In the genomic region with DNA sequence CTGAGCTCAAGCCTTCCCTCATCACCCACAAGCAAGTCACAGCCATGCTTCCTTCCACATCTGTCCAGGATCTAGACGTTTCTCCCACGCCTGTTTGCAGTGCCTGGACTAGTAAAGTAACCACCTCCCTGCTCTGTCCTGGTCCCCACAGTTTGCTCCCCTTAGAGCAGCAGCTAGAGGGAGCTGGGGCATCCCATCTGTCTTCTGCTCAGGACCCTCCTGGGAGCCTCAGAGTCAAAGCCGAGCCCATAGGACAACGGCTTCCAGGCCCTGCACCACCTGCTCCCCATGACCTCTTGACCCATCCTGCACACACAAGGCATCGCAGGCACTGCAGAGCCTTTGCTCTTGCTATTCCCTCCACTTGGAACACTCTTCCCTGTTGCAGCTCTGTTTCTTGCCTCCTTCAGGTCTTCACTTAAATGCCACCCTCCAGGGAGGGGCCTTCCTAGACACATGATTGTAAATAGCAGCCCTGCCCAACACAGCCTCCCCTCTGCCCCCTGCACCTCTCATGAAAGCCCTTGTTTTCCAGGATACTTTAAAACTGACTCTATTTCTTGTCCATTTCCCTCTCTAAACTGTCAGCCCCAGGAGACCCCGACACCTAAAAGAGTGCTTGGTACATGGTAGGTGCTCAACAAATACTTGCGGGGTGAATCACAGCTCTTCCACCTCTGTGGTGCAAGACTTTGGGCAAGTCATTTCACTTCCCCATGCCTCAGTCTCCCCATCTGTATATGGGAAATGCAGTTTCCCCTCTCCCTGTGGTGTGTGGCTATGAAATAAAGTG, we compare ENCODE assay signal across 19 cellular contexts. TPM values are rescaled to one million over a fixed set of nuclear protein-coding genes. Genes with fewer than 3 reads are reported as not detected.
DNase-seq lines count a peak whose midpoint lies in the region; ATAC-seq, FAIRE-seq and TF ChIP-seq lines count a peak whose summit lies in the region.
"Had no signal": no experiment of that assay in that cellular context is flagged by ENCODE, and none has a peak within 500 bp of the region (broad histone marks: within the 10 kb centered on the region; RNA-seq: fewer than 3 reads in every experiment).

No MANE protein-coding gene starts in this region.

- WGBS in SK-N-SH (ENCODE audit: low lambda C conversion rate): 68% methylated on average over 6 of the region's 7 CpGs

- no peak overlapping the region for H3K9ac ChIP-seq in BLaER1 treated with 17β-estradiol and CSF1 and Interleukin-3, amounts not matched to agents 10 nM and 100 nM
- H3K9ac ChIP-seq in SK-N-SH: no peak overlapping the region

- CTCF ChIA-PET in SK-N-SH (lab: Yijun Ruan, JAX): interaction anchor here (1.2 to 1.7 kb wide), 6 partner anchors 11 to 262 kb away, joined by 3 to 7 read pairs (median 4); no protein-coding TSS in a partner anchor

- intact Hi-C loops in left ventricle myocardium superior (cut with micrococcal nuclease): no loop called here

- DNase-seq in GM23338 (ENCODE audit: low spot score) (peak; percentile 41), brain microvascular endothelial cell (no peak), nephron progenitor cell (no peak), RCC 7860 (ENCODE audit: low spot score) (no peak), SK-N-SH (no peak), left ventricle myocardium superior (no peak)
- DNase-seq: activated B cell treated with CpG ODN at 0.5 μM for 24 hours; activated naive CD4-positive, alpha-beta T cell treated with anti-CD3 and anti-CD28 coated beads for 36 hours; mesenchymal stem cell; NCI-H510A; ovary; PC-3; stimulated activated naive CD8-positive, alpha-beta T cell treated with anti-CD3 and anti-CD28 coated beads, Interleukin-15, amount 100 ng/mL, for 72 hours; SW 1271 had no signal

- H3F3A ChIP-seq in GM23338 (replicated peaks; ENCODE audit: low read depth) (0 out of 2 replicates have a peak, but pooled peaks cover 5% of the 10 kb centered on the region), SK-N-SH (replicated peaks; ENCODE audit: insufficient read depth) (no peaks in the 10 kb centered on the region)

- peak in 1 of 2 experiments; percentile 31; a peak in 1 of 4 replicates for TF ChIP-seq CTCF in GM23338 (conservative IDR thresholded peaks at IDR 0.05; ENCODE audit: low read depth in 2 of 2)
- TF ChIP-seq CTCF in brain microvascular endothelial cell (IDR thresholded peaks at IDR 0.05; ENCODE audit: low read depth, low read length, missing control alignments): peak; percentile 15
- TF ChIP-seq CTCF in nephron progenitor cell (IDR thresholded peaks at IDR 0.05): no peak
- no peak for TF ChIP-seq CTCF in SK-N-SH (IDR thresholded peaks at IDR 0.05)

- H3K4me1 Mint-ChIP-seq in GM23338 (peaks cover 5% of the 10 kb centered on the region; the same call in 2 of the 3 replicates), nephron progenitor cell (peaks cover 16% of the 10 kb centered on the region)

- no peak overlapping the region for H2AFZ ChIP-seq in GM23338
- no peak overlapping the region for H2AFZ ChIP-seq in SK-N-SH (ENCODE audit: low read depth)

- H3K4me1 ChIP-seq in BLaER1 treated with 17β-estradiol and CSF1 and Interleukin-3, amounts not matched to agents 10 nM and 100 nM: peaks cover 11 to 40% (median 31%) of the 10 kb centered on the region in 10 experiments
- H3K4me1 ChIP-seq in GM23338 (ENCODE audit: insufficient read depth) (peaks cover 16% of the 10 kb centered on the region; the same call in 1 of the 2 replicates), SK-N-SH (ENCODE audit: control insufficient read depth in 1 of 2, insufficient read depth in 2 of 2, low read depth in 1 of 2, low read length in 1 of 2) (peaks cover 0 to 8% of the 10 kb centered on the region in 2 experiments; a peak in 1 of 4 replicates)

- H3K27me3 Mint-ChIP-seq in GM23338 (ENCODE audit: insufficient read depth, low read depth, poor library complexity) (peaks cover 13% of the 10 kb centered on the region), nephron progenitor cell (ENCODE audit: low read depth, poor library complexity) (peaks cover 9% of the 10 kb centered on the region)
- H3K27me3 Mint-ChIP-seq: activated B cell treated with CpG ODN at 0.5 μM for 24 hours; stimulated activated naive CD8-positive, alpha-beta T cell treated with anti-CD3 and anti-CD28 coated beads, Interleukin-15, amount 100 ng/mL, for 72 hours had no signal

- H3K27me3 ChIP-seq in BLaER1 treated with 17β-estradiol and CSF1 and Interleukin-3, amounts not matched to agents 10 nM and 100 nM: peaks cover 6 to 33% (median 21%) of the 10 kb centered on the region in 11 experiments; a peak in 21 of 22 replicates
- peaks cover 5% of the 10 kb centered on the region; the same call in 1 of the 2 replicates for H3K27me3 ChIP-seq in GM23338 (ENCODE audit: insufficient read depth)
- H3K27me3 ChIP-seq in brain microvascular endothelial cell (replicated peaks): no peaks in the 10 kb centered on the region
- H3K27me3 ChIP-seq in SK-N-SH (ENCODE audit: insufficient read depth): no peaks in the 10 kb centered on the region
- H3K27me3 ChIP-seq: ovary had no signal

- H4K20me1 ChIP-seq in BLaER1 treated with 17β-estradiol and CSF1 and Interleukin-3, amounts not matched to agents 10 nM and 100 nM: peaks cover 0 to 46% (median 11%) of the 10 kb centered on the region in 11 experiments; a peak in 11 of 22 replicates
- no peaks in the 10 kb centered on the region for H4K20me1 ChIP-seq in GM23338 (replicated peaks; ENCODE audit: insufficient read depth)
- no peaks in the 10 kb centered on the region for H4K20me1 ChIP-seq in SK-N-SH (ENCODE audit: insufficient read depth)

- no peaks in the 10 kb centered on the region for H3K9me3 ChIP-seq in BLaER1 treated with 17β-estradiol and CSF1 and Interleukin-3, amounts not matched to agents 10 nM and 100 nM (replicated peaks in 1 of 11)
- no peaks in the 10 kb centered on the region for H3K9me3 ChIP-seq in SK-N-SH
- H3K9me3 ChIP-seq: HAP-1, ovary had no signal

- TF ChIP-seq RAD21 in SK-N-SH (IDR thresholded peaks at IDR 0.05; ENCODE audit: low read length): no peak

- H3K36me3 Mint-ChIP-seq in GM23338 (ENCODE audit: low read depth) (no peaks in the 10 kb centered on the region), nephron progenitor cell (ENCODE audit: low read depth) (no peaks in the 10 kb centered on the region)

- H3K4me3 Mint-ChIP-seq in GM23338: no peak overlapping the region
- H3K4me3 Mint-ChIP-seq in nephron progenitor cell: no peak overlapping the region
- H3K4me3 Mint-ChIP-seq: activated B cell treated with CpG ODN at 0.5 μM for 24 hours; activated naive CD4-positive, alpha-beta T cell treated with anti-CD3 and anti-CD28 coated beads for 36 hours; stimulated activated naive CD8-positive, alpha-beta T cell treated with anti-CD3 and anti-CD28 coated beads, Interleukin-15, amount 100 ng/mL, for 72 hours had no signal

- TF ChIP-seq EP300 in SK-N-SH (IDR thresholded peaks at IDR 0.05; ENCODE audit: borderline replicate concordance in 1 of 2, low read depth in 1 of 2, low read length in 1 of 2): no peak

- H3K4me2 ChIP-seq in BLaER1 treated with 17β-estradiol and CSF1 and Interleukin-3, amounts not matched to agents 10 nM and 100 nM: peak overlapping the region in 7 of 11 experiments; percentile 1 to 35 (median 24); a peak in 7 of 22 replicates
- no peak overlapping the region for H3K4me2 ChIP-seq in GM23338
- H3K4me2 ChIP-seq in SK-N-SH: no peak overlapping the region

- no peak for FAIRE-seq in RCC 7860 (lab: Jason Lieb, UNC)
- FAIRE-seq: GM12892 had no signal

- POLR2A ChIA-PET in SK-N-SH (lab: Yijun Ruan, JAX): interaction anchor here (1.1 kb wide), 1 partner anchor 11 kb away, joined by 3 read pairs; no protein-coding TSS in a partner anchor

- in situ Hi-C loops in brain microvascular endothelial cell (cut with HindIII; ENCODE audit: low pct_ligation_motif_present, low sequenced_read_pairs): no loop called here

- H3K79me2 ChIP-seq in GM23338 (replicated peaks; ENCODE audit: insufficient read depth) (no peaks in the 10 kb centered on the region), SK-N-SH (ENCODE audit: insufficient read depth) (no peaks in the 10 kb centered on the region)

- H3K27ac Mint-ChIP-seq in GM23338 (no peak overlapping the region), nephron progenitor cell (peak overlapping the region; percentile 11)
- H3K27ac Mint-ChIP-seq: activated B cell treated with CpG ODN at 0.5 μM for 24 hours; activated naive CD4-positive, alpha-beta T cell treated with anti-CD3 and anti-CD28 coated beads for 36 hours had no signal

- ATAC-seq in GM23338 (peak; percentile 18), left ventricle myocardium superior (no peak), HG03280 (IDR thresholded peaks at IDR 0.05; ENCODE audit: unreplicated experiment) (no peak)
- ATAC-seq: PC-3; stimulated activated naive CD8-positive, alpha-beta T cell treated with anti-CD3 and anti-CD28 coated beads, Interleukin-15, amount 100 ng/mL, for 72 hours had no signal

- no peak overlapping the region for H3K4me3 ChIP-seq in BLaER1 treated with 17β-estradiol and CSF1 and Interleukin-3, amounts not matched to agents 10 nM and 100 nM
- H3K4me3 ChIP-seq in GM23338 (no peak overlapping the region), brain microvascular endothelial cell (ENCODE audit: low read depth, low read length) (no peak overlapping the region), SK-N-SH (ENCODE audit: low read depth in 2 of 2, low read length in 1 of 2) (no peak overlapping the region)
- H3K4me3 ChIP-seq: HAP-1, ovary had no signal

- H3K9me2 ChIP-seq in GM23338 (ENCODE audit: insufficient read depth) (no peaks in the 10 kb centered on the region), SK-N-SH (no peaks in the 10 kb centered on the region)

- H3K27ac ChIP-seq in BLaER1 treated with 17β-estradiol and CSF1 and Interleukin-3, amounts not matched to agents 10 nM and 100 nM: no peak overlapping the region
- H3K27ac ChIP-seq in GM23338 (ENCODE audit: low read depth) (no peak overlapping the region), brain microvascular endothelial cell (no peak overlapping the region), SK-N-SH (ENCODE audit: low read depth in 2 of 2, low read length in 1 of 2) (no peak overlapping the region)
- H3K27ac ChIP-seq: C4-2B, ovary had no signal

- no peaks in the 10 kb centered on the region; a peak in 1 of 22 replicates for H3K36me3 ChIP-seq in BLaER1 treated with 17β-estradiol and CSF1 and Interleukin-3, amounts not matched to agents 10 nM and 100 nM
- no peaks in the 10 kb centered on the region for H3K36me3 ChIP-seq in GM23338 (ENCODE audit: insufficient read depth)
- H3K36me3 ChIP-seq in brain microvascular endothelial cell (replicated peaks): no peaks in the 10 kb centered on the region
- no peaks in the 10 kb centered on the region for H3K36me3 ChIP-seq in SK-N-SH (replicated peaks in 1 of 2; ENCODE audit: control insufficient read depth in 1 of 2, insufficient read depth in 2 of 2, low read length in 1 of 2)
- H3K36me3 ChIP-seq: HAP-1, ovary had no signal

- H3K9me3 Mint-ChIP-seq in GM23338: no peaks in the 10 kb centered on the region; the same call in 2 of the 3 replicates
- H3K9me3 Mint-ChIP-seq in nephron progenitor cell: no peaks in the 10 kb centered on the region
- H3K9me3 Mint-ChIP-seq: activated B cell treated with CpG ODN at 0.5 μM for 24 hours; activated naive CD4-positive, alpha-beta T cell treated with anti-CD3 and anti-CD28 coated beads for 36 hours; stimulated activated naive CD8-positive, alpha-beta T cell treated with anti-CD3 and anti-CD28 coated beads, Interleukin-15, amount 100 ng/mL, for 72 hours had no signal

RNA-seq across cellular contexts. Expression of a gene that starts 3.1 kb away (rescaled TPM):
- total RNA-seq in GM23338 (2014; rRNA removed; shearing (Covaris generic)): 8.1 and 8.7 TPM in 2 replicates
- polyA plus RNA-seq in GM23338 (2016; fragmentation: Nextera tagmentation; extraction: Ambion mirVana) (2.1 TPM in 2 replicates), SK-N-SH (2012; rRNA removed) (3.9 and 4.0 TPM in 2 replicates)
- 2.1 and 3.4 TPM in 2 replicates for polyA plus RNA-seq in SK-N-SH (2012; cell fraction: cytosol; rRNA removed)
- polyA plus RNA-seq in SK-N-SH (2012; cell fraction: nucleus; rRNA removed): 5.6 and 5.7 TPM in 2 replicates
- 22.1 TPM for total RNA-seq in left ventricle myocardium superior

RNA-seq across cellular contexts. Expression of a gene that starts 34.4 kb away (rescaled TPM):
- total RNA-seq in GM23338 (2014; rRNA removed; shearing (Covaris generic)): 30.6 and 31.7 TPM in 2 replicates
- polyA plus RNA-seq in GM23338 (2016; fragmentation: Nextera tagmentation; extraction: Ambion mirVana) (28.4 and 28.5 TPM in 2 replicates), SK-N-SH (2012; rRNA removed) (21.2 and 30.0 TPM in 2 replicates)
- 26.0 and 35.8 TPM in 2 replicates for polyA plus RNA-seq in SK-N-SH (2012; cell fraction: cytosol; rRNA removed)
- 74.2 and 81.7 TPM in 2 replicates for polyA plus RNA-seq in SK-N-SH (2012; cell fraction: nucleus; rRNA removed)
- total RNA-seq in left ventricle myocardium superior: 38.6 TPM

RNA-seq across cellular contexts. Expression of a gene that starts 36.1 kb away (rescaled TPM):
- 38.5 and 40.0 TPM in 2 replicates for total RNA-seq in GM23338 (2014; rRNA removed; shearing (Covaris generic))
- 84.8 and 90.2 TPM in 2 replicates for polyA plus RNA-seq in GM23338 (2016; fragmentation: Nextera tagmentation; extraction: Ambion mirVana)
- 43.8 and 52.3 TPM in 2 replicates for polyA plus RNA-seq in SK-N-SH (2012; rRNA removed)
- polyA plus RNA-seq in SK-N-SH (2012; cell fraction: cytosol; rRNA removed): 32.1 and 35.3 TPM in 2 replicates
- 26.9 and 31.2 TPM in 2 replicates for polyA plus RNA-seq in SK-N-SH (2012; cell fraction: nucleus; rRNA removed)
- 31.5 TPM for total RNA-seq in left ventricle myocardium superior

Comparison
In these comparisons a context has a peak if more than half of its experiments do, and no peak if none do; other contexts are left out.
1. H3K4me2 ChIP-seq: peak in BLaER1 treated with 17β-estradiol and CSF1 and Interleukin-3, amounts not matched to agents 10 nM and 100 nM (7 of 11); none in GM23338 (single experiment) and SK-N-SH (single experiment).